ENCODE assay signal across 20 cellular contexts in the genomic region with DNA sequence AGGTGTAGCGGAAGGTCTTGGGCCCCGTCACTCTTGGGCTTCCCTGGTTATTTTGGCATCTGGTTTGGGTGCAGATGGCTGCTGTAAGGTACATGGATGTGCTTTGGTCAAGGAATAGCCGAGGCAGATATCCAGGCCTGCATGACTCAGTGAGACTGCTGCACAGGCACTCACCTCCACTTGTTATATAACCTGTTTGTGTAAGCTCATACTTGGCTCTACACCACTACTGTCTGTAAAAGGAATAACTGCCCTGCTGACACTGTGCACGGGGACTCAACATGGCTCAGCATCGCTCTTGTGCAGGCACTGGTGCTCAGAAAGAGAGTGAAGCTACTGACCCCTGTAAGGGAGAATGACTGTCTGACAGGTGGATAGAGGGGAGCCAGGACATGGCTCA.
"Had no signal": no experiment of that assay in that cellular context is flagged by ENCODE, and none has a peak within 500 bp of the region (broad histone marks: within the 10 kb centered on the region; RNA-seq: fewer than 3 reads in every experiment).

No MANE protein-coding gene starts in this region.

- DNase-seq: activated B cell treated with CpG ODN at 0.5 μM for 24 hours; activated CD4-positive, alpha-beta T cell treated with anti-CD3 and anti-CD28 coated beads for 48 hours; activated CD8-positive, alpha-beta T cell treated with anti-CD3 and anti-CD28 coated beads for 36 hours; activated effector memory CD4-positive, alpha-beta T cell treated with Interleukin-2 at 50 U/mL for 16 hours; activated naive CD4-positive, alpha-beta T cell treated with anti-CD3 and anti-CD28 coated beads, Interleukin-2, amount 50 U/mL, for 16 hours; activated T-cell treated with anti-CD3 and anti-CD28 coated beads, Interleukin-2, amount 50 U/mL, for 4 hours; hypothalamus; left ventricle myocardium inferior; natural killer cell; nucleus accumbens; stimulated activated CD4-positive, alpha-beta T cell treated with anti-CD3 and anti-CD28 coated beads, Interleukin-4, amount 100 ng/mL, for 24 hours; stimulated activated naive CD4-positive, alpha-beta T cell; T-helper 2 cell; tibial artery had no signal

- FAIRE-seq: colon, endometrium, TTC549 had no signal

- H3K27ac ChIP-seq: esophagus muscularis mucosa, left ventricle myocardium inferior, uterus had no signal

- H3K4me3 Mint-ChIP-seq: activated B cell treated with CpG ODN at 0.5 μM for 24 hours; activated CD8-positive, alpha-beta T cell treated with anti-CD3 and anti-CD28 coated beads for 36 hours; activated T-cell treated with anti-CD3 and anti-CD28 coated beads, Interleukin-2, amount 50 U/mL, for 4 hours; memory B cell; natural killer cell had no signal

- H3K27me3 ChIP-seq: esophagus muscularis mucosa, tibial artery, uterus had no signal

- H3K9me3 ChIP-seq: esophagus muscularis mucosa, left ventricle myocardium inferior, tibial artery, uterus had no signal

- H3K27me3 Mint-ChIP-seq: memory B cell had no signal

- H3K27ac Mint-ChIP-seq: activated B cell treated with CpG ODN at 0.5 μM for 24 hours; activated CD8-positive, alpha-beta T cell treated with anti-CD3 and anti-CD28 coated beads for 36 hours; memory B cell; natural killer cell had no signal

- H3K9me3 Mint-ChIP-seq: activated B cell treated with CpG ODN at 0.5 μM for 24 hours; activated CD8-positive, alpha-beta T cell treated with anti-CD3 and anti-CD28 coated beads for 36 hours; natural killer cell had no signal

- H3K36me3 Mint-ChIP-seq: natural killer cell had no signal

- H3K4me3 ChIP-seq: esophagus muscularis mucosa, left ventricle myocardium inferior, tibial artery, uterus had no signal

- H3K36me3 ChIP-seq: esophagus muscularis mucosa, left ventricle myocardium inferior, tibial artery, uterus had no signal

- H3K4me1 ChIP-seq: uterus had no signal

- ATAC-seq: activated CD8-positive, alpha-beta T cell treated with anti-CD3 and anti-CD28 coated beads for 36 hours; activated T-cell treated with anti-CD3 and anti-CD28 coated beads, Interleukin-2, amount 50 U/mL, for 4 hours; natural killer cell had no signal
